31 cellular contexts compared by ENCODE assay signal in genomic region chr10:128808921-128809440, GRCh38.
DNase-seq lines count a peak whose midpoint lies in the region; ATAC-seq and TF ChIP-seq lines count a peak whose summit lies in the region.
"Had no signal": no experiment of that assay in that cellular context is flagged by ENCODE, and none has a peak within 500 bp of the region (broad histone marks: within the 10 kb centered on the region; RNA-seq: fewer than 3 reads in every experiment).

No MANE protein-coding gene starts in this region.

- H3K27me3 ChIP-seq in aorta (ENCODE audit: control insufficient read depth in 1 of 2, insufficient read depth in 2 of 2, low read length in 1 of 2) = no peaks in the 10 kb centered on the region
- H3K27me3 ChIP-seq: foreskin keratinocyte, SJCRH30, thyroid gland had no signal

- no peak for TF ChIP-seq CTCF in mesothelial cell of epicardium (IDR thresholded peaks at IDR 0.05; ENCODE audit: unreplicated experiment)

- H3K4me1 ChIP-seq in aorta (ENCODE audit: control insufficient read depth in 1 of 2, insufficient read depth in 2 of 2, low read length in 2 of 2) = no peaks in the 10 kb centered on the region
- H3K4me1 ChIP-seq: foreskin keratinocyte, SJCRH30, thyroid gland had no signal

- 33 to 35% methylated on average over 4 of the region's 4 CpGs for WGBS in aorta, 2 donors

- H3K36me3 ChIP-seq in aorta (ENCODE audit: control insufficient read depth in 1 of 2, insufficient read depth in 2 of 2, low read length in 1 of 2) = no peaks in the 10 kb centered on the region
- H3K36me3 ChIP-seq: SJCRH30, thyroid gland had no signal

- ATAC-seq in activated naive CD4-positive, alpha-beta T cell treated with anti-CD3 and anti-CD28 coated beads, Interleukin-2, amount 50 U/mL, for 72 hours = peak; percentile 14 to 53
- ATAC-seq in HG02852 (IDR thresholded peaks at IDR 0.05; ENCODE audit: unreplicated experiment) (peak; percentile 50), aorta (ENCODE audit: low FRiP score) (peak; percentile 20), HG03520 (IDR thresholded peaks at IDR 0.05; ENCODE audit: unreplicated experiment) (no peak)
- ATAC-seq: foreskin keratinocyte; HepG2; stimulated activated naive CD8-positive, alpha-beta T cell treated with anti-CD3 and anti-CD28 coated beads, Interleukin-15, Interleukin-2, amounts not matched to agents 100 U/mL and 50 U/mL, for 24 hours had no signal

- no peak overlapping the region for H3K27ac ChIP-seq in aorta (ENCODE audit: low read depth in 1 of 2, low read length in 2 of 2)
- H3K27ac ChIP-seq: foreskin keratinocyte, HL-60, SJCRH30, thyroid gland had no signal

- DNase-seq in activated naive CD4-positive, alpha-beta T cell treated with anti-CD3 and anti-CD28 coated beads, Interleukin-2, amount 50 U/mL, for 72 hours (ENCODE audit: low spot score in 2 of 2) = no peak
- no peak for DNase-seq in activated naive CD4-positive, alpha-beta T cell treated with anti-CD3 and anti-CD28 coated beads, Interleukin-2, amount 50 U/mL, for 16 hours
- DNase-seq in astrocyte of the hippocampus (ENCODE audit: low read depth, low spot score) (peak; percentile 48), aorta (peak in 1 of 2 donors; percentile 50), mesothelial cell of epicardium (ENCODE audit: low spot score in 2 of 2, unreplicated experiment in 2 of 2) (no peak)
- DNase-seq in activated CD8-positive, alpha-beta memory T cell treated with anti-CD3 and anti-CD28 coated beads, Interleukin-2, amount 50 U/mL, for 4 hours = no peak
- DNase-seq: 8988T; activated CD4-positive, alpha-beta T cell treated with anti-CD3 and anti-CD28 coated beads for 4 hours; activated naive CD8-positive, alpha-beta T cell treated with anti-CD3 and anti-CD28 coated beads for 36 hours; AML-193; CD8-positive, alpha-beta memory T cell; DMS153; effector CD4-positive, alpha-beta T cell; foreskin keratinocyte; H7; hypothalamus; islet precursor cell; NCI-H1092 treated with DMSO at 0.1 percent for 48 hours; NCI-H2029; NCI-H345; NK-92 treated with Interleukin-12 subunit alpha and Interleukin-12 subunit beta, amount 100 ng/mL, for 24 hours; SJCRH30; stimulated activated CD4-positive, alpha-beta T cell treated with anti-CD3 and anti-CD28 coated beads, Interleukin-4, amount 100 ng/mL, for 1 hour; stimulated activated naive CD8-positive, alpha-beta T cell treated with anti-CD3 and anti-CD28 coated beads, Interleukin-15, Interleukin-2, amounts not matched to agents 100 U/mL and 50 U/mL, for 24 hours; thyroid gland had no signal

- no peak overlapping the region for H3K27ac Mint-ChIP-seq in activated naive CD4-positive, alpha-beta T cell treated with anti-CD3 and anti-CD28 coated beads, Interleukin-2, amount 50 U/mL, for 72 hours
- no peak overlapping the region for H3K27ac Mint-ChIP-seq in mesothelial cell of epicardium
- H3K27ac Mint-ChIP-seq: activated naive CD8-positive, alpha-beta T cell treated with anti-CD3 and anti-CD28 coated beads for 36 hours; CD8-positive, alpha-beta memory T cell; T-helper 1 cell treated with Interleukin-12 subunit alpha and Interleukin-12 subunit beta and Interleukin-4 antibody, amounts not matched to agents 30 μg/mL and 1 μg/mL, for 36 hours had no signal

- intact Hi-C loops in aorta (cut with DNase I) = no loop called here

- no peaks in the 10 kb centered on the region for H3K4me1 Mint-ChIP-seq in mesothelial cell of epicardium
- H3K4me1 Mint-ChIP-seq: activated naive CD8-positive, alpha-beta T cell treated with anti-CD3 and anti-CD28 coated beads for 36 hours; CD8-positive, alpha-beta memory T cell had no signal

- no peaks in the 10 kb centered on the region for H3K9me3 ChIP-seq in aorta (ENCODE audit: control insufficient read depth, low read length)
- H3K9me3 ChIP-seq: SJCRH30, thyroid gland had no signal

- H3K9me3 Mint-ChIP-seq in activated naive CD4-positive, alpha-beta T cell treated with anti-CD3 and anti-CD28 coated beads, Interleukin-2, amount 50 U/mL, for 72 hours = no peaks in the 10 kb centered on the region
- no peaks in the 10 kb centered on the region for H3K9me3 Mint-ChIP-seq in mesothelial cell of epicardium
- H3K9me3 Mint-ChIP-seq: activated naive CD8-positive, alpha-beta T cell treated with anti-CD3 and anti-CD28 coated beads for 36 hours; T-helper 1 cell treated with Interleukin-12 subunit alpha and Interleukin-12 subunit beta and Interleukin-4 antibody, amounts not matched to agents 30 μg/mL and 1 μg/mL, for 36 hours had no signal

- peaks cover 49% of the 10 kb centered on the region for H3K27me3 Mint-ChIP-seq in mesothelial cell of epicardium (ENCODE audit: low read depth)
- H3K27me3 Mint-ChIP-seq: CD8-positive, alpha-beta memory T cell had no signal

- no peaks in the 10 kb centered on the region for H3K36me3 Mint-ChIP-seq in activated naive CD4-positive, alpha-beta T cell treated with anti-CD3 and anti-CD28 coated beads, Interleukin-2, amount 50 U/mL, for 72 hours
- H3K36me3 Mint-ChIP-seq in mesothelial cell of epicardium = no peaks in the 10 kb centered on the region
- H3K36me3 Mint-ChIP-seq: activated naive CD8-positive, alpha-beta T cell treated with anti-CD3 and anti-CD28 coated beads for 36 hours; CD8-positive, alpha-beta memory T cell had no signal

- H3K4me3 ChIP-seq in aorta (ENCODE audit: low read length in 2 of 2) = no peak overlapping the region
- H3K4me3 ChIP-seq: lung, SJCRH30, thyroid gland had no signal

- no peak overlapping the region for H3K4me3 Mint-ChIP-seq in mesothelial cell of epicardium
- H3K4me3 Mint-ChIP-seq: activated naive CD8-positive, alpha-beta T cell treated with anti-CD3 and anti-CD28 coated beads for 36 hours; CD8-positive, alpha-beta memory T cell; T-helper 1 cell treated with Interleukin-12 subunit alpha and Interleukin-12 subunit beta and Interleukin-4 antibody, amounts not matched to agents 30 μg/mL and 1 μg/mL, for 36 hours had no signal
